8 cellular contexts compared by ENCODE assay signal in genomic region chr17:40284085-40284713, GRCh38. TPM values are rescaled to one million over a fixed set of nuclear protein-coding genes. Genes with fewer than 3 reads are reported as not detected.
DNase-seq lines count a peak whose midpoint lies in the region; ATAC-seq and TF ChIP-seq lines count a peak whose summit lies in the region.

No MANE protein-coding gene starts in this region.

- TF ChIP-seq POLR2A in upper lobe of left lung (IDR thresholded peaks at IDR 0.05), result no peak

- peak overlapping the region; percentile 57 for H3K4me3 Mint-ChIP-seq in activated T-cell treated with anti-CD3 and anti-CD28 coated beads, Interleukin-2, amount 50 U/mL, for 4 hours
- H3K4me3 Mint-ChIP-seq in activated naive CD8-positive, alpha-beta T cell treated with anti-CD3 and anti-CD28 coated beads, Interleukin-2, amount 10 ng/mL, durations not matched to agents 7 days and 5 days, result peak overlapping the region; percentile 57
- peak overlapping the region in 1 of 5 donors; percentile 28 for H3K4me3 Mint-ChIP-seq in immature natural killer cell

- no peaks in the 10 kb centered on the region for H3K27me3 ChIP-seq in upper lobe of left lung

- no peak for ATAC-seq in activated T-cell treated with anti-CD3 and anti-CD28 coated beads, Interleukin-2, amount 50 U/mL, for 4 hours
- no peak for ATAC-seq in activated naive CD8-positive, alpha-beta T cell treated with anti-CD3 and anti-CD28 coated beads, Interleukin-2, amount 10 ng/mL, durations not matched to agents 7 days and 5 days (ENCODE audit: low read depth)
- ATAC-seq in upper lobe of left lung (ENCODE audit: low FRiP score in 2 of 2) (peak in 1 of 2 donors; percentile 74), GM21529 (IDR thresholded peaks at IDR 0.05; ENCODE audit: unreplicated experiment) (no peak), GM19397 (IDR thresholded peaks at IDR 0.05; ENCODE audit: unreplicated experiment) (no peak)

- 35 to 49% methylated on average over 2 of the region's 2 CpGs for WGBS in upper lobe of left lung, 2 donors

- peaks cover 16 to 27% (median 23%) of the 10 kb centered on the region in 4 donors for H3K4me1 ChIP-seq in upper lobe of left lung

- peak overlapping the region; percentile 38 to 61 (median 47) for H3K27ac ChIP-seq in upper lobe of left lung

- H3K4me3 ChIP-seq in upper lobe of left lung, result no peak overlapping the region

- no peak for TF ChIP-seq EP300 in upper lobe of left lung (IDR thresholded peaks at IDR 0.05)

- peak in 2 of 6 experiments; percentile 16 to 41 for TF ChIP-seq CTCF in upper lobe of left lung (IDR thresholded peaks at IDR 0.05)

- no peaks in the 10 kb centered on the region for H3K27me3 Mint-ChIP-seq in activated T-cell treated with anti-CD3 and anti-CD28 coated beads, Interleukin-2, amount 50 U/mL, for 4 hours (ENCODE audit: low read depth)
- H3K27me3 Mint-ChIP-seq in activated naive CD8-positive, alpha-beta T cell treated with anti-CD3 and anti-CD28 coated beads, Interleukin-2, amount 10 ng/mL, durations not matched to agents 7 days and 5 days, result no peaks in the 10 kb centered on the region
- peaks cover 6 to 8% (median 7%) of the 10 kb centered on the region in 3 donors for H3K27me3 Mint-ChIP-seq in immature natural killer cell (ENCODE audit: low read depth in 3 of 3)

- H3K36me3 ChIP-seq in upper lobe of left lung, result peaks cover 13 to 35% (median 25%) of the 10 kb centered on the region in 4 donors

- POLR2A ChIA-PET in activated naive CD8-positive, alpha-beta T cell treated with anti-CD3 and anti-CD28 coated beads, Interleukin-2, amount 10 ng/mL, durations not matched to agents 7 days and 5 days (lab: Charles Lee), result interaction anchor here (1.4 to 2.0 kb wide), 2 partner anchors 23 to 65 kb away, joined by 4 to 18 read pairs; partner anchors contain the start of gene WIPF2

- H3K9me3 ChIP-seq in upper lobe of left lung, result no peaks in the 10 kb centered on the region

- H3K9me3 Mint-ChIP-seq in activated T-cell treated with anti-CD3 and anti-CD28 coated beads, Interleukin-2, amount 50 U/mL, for 4 hours, result no peaks in the 10 kb centered on the region
- H3K9me3 Mint-ChIP-seq in activated naive CD8-positive, alpha-beta T cell treated with anti-CD3 and anti-CD28 coated beads, Interleukin-2, amount 10 ng/mL, durations not matched to agents 7 days and 5 days, result no peaks in the 10 kb centered on the region
- no peaks in the 10 kb centered on the region for H3K9me3 Mint-ChIP-seq in immature natural killer cell

- peak overlapping the region; percentile 74 for H3K27ac Mint-ChIP-seq in activated naive CD8-positive, alpha-beta T cell treated with anti-CD3 and anti-CD28 coated beads, Interleukin-2, amount 10 ng/mL, durations not matched to agents 7 days and 5 days
- peak overlapping the region; percentile 18 to 89 (median 53) for H3K27ac Mint-ChIP-seq in immature natural killer cell

- peaks cover 18% of the 10 kb centered on the region for H3K36me3 Mint-ChIP-seq in activated T-cell treated with anti-CD3 and anti-CD28 coated beads, Interleukin-2, amount 50 U/mL, for 4 hours (ENCODE audit: insufficient read depth)
- peaks cover 27% of the 10 kb centered on the region for H3K36me3 Mint-ChIP-seq in activated naive CD8-positive, alpha-beta T cell treated with anti-CD3 and anti-CD28 coated beads, Interleukin-2, amount 10 ng/mL, durations not matched to agents 7 days and 5 days
- peaks cover 10 to 21% (median 10%) of the 10 kb centered on the region in 3 donors for H3K36me3 Mint-ChIP-seq in immature natural killer cell

- H3K4me1 Mint-ChIP-seq in activated T-cell treated with anti-CD3 and anti-CD28 coated beads, Interleukin-2, amount 50 U/mL, for 4 hours (ENCODE audit: low read depth), result peaks cover 44% of the 10 kb centered on the region
- peaks cover 32% of the 10 kb centered on the region for H3K4me1 Mint-ChIP-seq in activated naive CD8-positive, alpha-beta T cell treated with anti-CD3 and anti-CD28 coated beads, Interleukin-2, amount 10 ng/mL, durations not matched to agents 7 days and 5 days
- H3K4me1 Mint-ChIP-seq in immature natural killer cell, result peaks cover 29 to 32% of the 10 kb centered on the region in 2 donors

- no peak for DNase-seq in activated T-cell treated with anti-CD3 and anti-CD28 coated beads, Interleukin-2, amount 50 U/mL, for 4 hours
- DNase-seq in activated T-cell treated with anti-CD3 and anti-CD28 coated beads, Interleukin-2, amount 50 U/mL, for 48 hours, result no peak
- no peak for DNase-seq in activated naive CD8-positive, alpha-beta T cell treated with anti-CD3 and anti-CD28 coated beads, Interleukin-2, amount 10 ng/mL, durations not matched to agents 7 days and 5 days
- no peak for DNase-seq in immature natural killer cell
- no peak for DNase-seq in upper lobe of left lung
- DNase-seq in CD1c-positive myeloid dendritic cell (ENCODE audit: extremely low spot score), result no peak

RNA-seq across cellular contexts. Expression of gene CDC6, which starts 3.5 kb away (rescaled TPM):
- total RNA-seq in activated T-cell treated with anti-CD3 and anti-CD28 coated beads, Interleukin-2, amount 50 U/mL, for 4 hours, result 10 to 100 TPM; 67.3 to 94.0 (median 83.6) TPM
- 10 to 100 TPM; 67.9 to 75.2 TPM for total RNA-seq in activated naive CD8-positive, alpha-beta T cell treated with anti-CD3 and anti-CD28 coated beads, Interleukin-2, amount 10 ng/mL, durations not matched to agents 7 days and 5 days
- 1 to 10 TPM in 2 of 3 donors, under 1 TPM in 1; 0.81 to 1.8 (median 1.5) TPM for polyA plus RNA-seq in immature natural killer cell
- total RNA-seq in upper lobe of left lung, result 1 to 10 TPM; 1.1 to 5.1 (median 2.3) TPM

RNA-seq across cellular contexts. Expression of gene RARA, which starts 24.8 kb away (rescaled TPM):
- 10 to 100 TPM; 46.5 to 61.9 (median 48.7) TPM for total RNA-seq in activated T-cell treated with anti-CD3 and anti-CD28 coated beads, Interleukin-2, amount 50 U/mL, for 4 hours
- 10 to 100 TPM; 51.7 to 53.6 TPM for total RNA-seq in activated naive CD8-positive, alpha-beta T cell treated with anti-CD3 and anti-CD28 coated beads, Interleukin-2, amount 10 ng/mL, durations not matched to agents 7 days and 5 days
- polyA plus RNA-seq in immature natural killer cell, result 10 to 100 TPM in 1 of 3 donors, 1 to 10 TPM in 2; 4.6 to 12.1 (median 4.6) TPM
- total RNA-seq in upper lobe of left lung, result 10 to 100 TPM; 45.7 to 95.6 (median 85.9) TPM

Comparison
In these comparisons a context has a peak if more than half of its experiments do, and no peak if none do; other contexts are left out.
1. RNA of gene CDC6, which starts 3.5 kb away (total RNA-seq): 67.3 to 94.0 TPM in activated T-cell treated with anti-CD3 and anti-CD28 coated beads, Interleukin-2, amount 50 U/mL, for 4 hours and 67.9 to 75.2 TPM in activated naive CD8-positive, alpha-beta T cell treated with anti-CD3 and anti-CD28 coated beads, Interleukin-2, amount 10 ng/mL, durations not matched to agents 7 days and 5 days; 1.1 to 5.1 TPM in upper lobe of left lung; every median in the first group is over 10 times any median in the second.